Comparison of ENCODE assay signal across 19 cellular contexts in the genomic region with DNA sequence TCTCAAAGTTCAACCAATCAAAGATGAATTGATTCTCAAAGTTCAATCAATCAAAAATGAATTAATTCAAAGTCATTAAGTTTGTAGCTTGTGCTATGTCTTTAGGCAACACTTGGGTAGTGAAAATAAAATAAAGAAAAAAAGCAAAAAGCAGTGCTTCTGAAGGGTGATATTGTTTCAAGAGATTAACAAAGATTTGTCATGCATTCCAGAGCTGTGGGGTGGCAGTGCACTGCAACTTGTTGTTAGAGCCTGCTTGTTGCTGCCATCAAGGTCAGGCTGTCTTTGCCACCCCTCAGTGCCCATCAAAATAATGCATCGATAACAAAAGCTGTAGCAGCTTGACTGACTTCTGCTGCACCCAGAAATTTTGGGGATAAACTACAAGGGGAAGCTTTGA.
A peak's percentile ranks its signal among the peaks of the same experiment; 100 is the strongest.
DNase-seq lines count a peak whose midpoint lies in the region; ATAC-seq, FAIRE-seq and TF ChIP-seq lines count a peak whose summit lies in the region.
"Had no signal": no experiment of that assay in that cellular context is flagged by ENCODE, and none has a peak within 500 bp of the region (broad histone marks: within the 10 kb centered on the region; RNA-seq: fewer than 3 reads in every experiment).

No MANE protein-coding gene starts in this region.

- H3K4me3 Mint-ChIP-seq in natural killer cell treated with Interleukin-12 subunit alpha and Interleukin-12 subunit beta and Interleukin-15 and Interleukin-18, amount 100 ng/mL, for 72 hours: no peak overlapping the region
- H3K4me3 Mint-ChIP-seq in activated naive CD8-positive, alpha-beta T cell treated with anti-CD3 and anti-CD28 coated beads for 36 hours: no peak overlapping the region
- H3K4me3 Mint-ChIP-seq: activated CD4-positive, alpha-beta memory T cell treated with anti-CD3 and anti-CD28 coated beads for 36 hours; activated naive CD4-positive, alpha-beta T cell treated with anti-CD3 and anti-CD28 coated beads, Interleukin-2, amount 10 ng/mL, durations not matched to agents 7 days and 5 days; activated T-cell treated with anti-CD3 and anti-CD28 coated beads, Interleukin-2, amount 50 U/mL, for 24 hours had no signal

- no peaks in the 10 kb centered on the region for H3K9me2 ChIP-seq in hepatocyte (replicated peaks; ENCODE audit: insufficient read depth)

- H3K36me3 Mint-ChIP-seq in natural killer cell treated with Interleukin-12 subunit alpha and Interleukin-12 subunit beta and Interleukin-15 and Interleukin-18, amount 100 ng/mL, for 72 hours: no peaks in the 10 kb centered on the region
- H3K36me3 Mint-ChIP-seq in activated naive CD8-positive, alpha-beta T cell treated with anti-CD3 and anti-CD28 coated beads for 36 hours: no peaks in the 10 kb centered on the region
- H3K36me3 Mint-ChIP-seq: activated CD4-positive, alpha-beta memory T cell treated with anti-CD3 and anti-CD28 coated beads for 36 hours; activated naive CD4-positive, alpha-beta T cell treated with anti-CD3 and anti-CD28 coated beads, Interleukin-2, amount 10 ng/mL, durations not matched to agents 7 days and 5 days had no signal

- no peaks in the 10 kb centered on the region for H3K79me2 ChIP-seq in osteoblast (ENCODE audit: insufficient read depth, low read length)
- H3K79me2 ChIP-seq in hepatocyte: no peaks in the 10 kb centered on the region

- H3K36me3 ChIP-seq in RWPE2 (ENCODE audit: low read depth): no peaks in the 10 kb centered on the region
- H3K36me3 ChIP-seq in osteoblast (ENCODE audit: insufficient read depth, low read length): no peaks in the 10 kb centered on the region
- H3K36me3 ChIP-seq in hepatocyte (replicated peaks; ENCODE audit: insufficient read depth, low read depth): no peaks in the 10 kb centered on the region
- H3K36me3 ChIP-seq: left ventricle myocardium inferior had no signal

- H3K9me3 Mint-ChIP-seq in natural killer cell treated with Interleukin-12 subunit alpha and Interleukin-12 subunit beta and Interleukin-15 and Interleukin-18, amount 100 ng/mL, for 72 hours: no peaks in the 10 kb centered on the region
- no peaks in the 10 kb centered on the region for H3K9me3 Mint-ChIP-seq in activated naive CD8-positive, alpha-beta T cell treated with anti-CD3 and anti-CD28 coated beads for 36 hours
- H3K9me3 Mint-ChIP-seq: activated CD4-positive, alpha-beta memory T cell treated with anti-CD3 and anti-CD28 coated beads for 36 hours; activated naive CD4-positive, alpha-beta T cell treated with anti-CD3 and anti-CD28 coated beads, Interleukin-2, amount 10 ng/mL, durations not matched to agents 7 days and 5 days; activated T-cell treated with anti-CD3 and anti-CD28 coated beads, Interleukin-2, amount 50 U/mL, for 24 hours had no signal

- H4K20me1 ChIP-seq in osteoblast (ENCODE audit: insufficient read depth, low read length) (no peaks in the 10 kb centered on the region), hepatocyte (ENCODE audit: insufficient read depth, poor library complexity, severe bottlenecking) (no peaks in the 10 kb centered on the region)

- peaks cover 4% of the 10 kb centered on the region for H3K27me3 ChIP-seq in RWPE2 (ENCODE audit: insufficient read depth, poor library complexity, severe bottlenecking)
- H3K27me3 ChIP-seq in osteoblast (ENCODE audit: insufficient read depth, low read length): peaks cover 4% of the 10 kb centered on the region
- H3K27me3 ChIP-seq in hepatocyte: peaks cover 3% of the 10 kb centered on the region

- H3K4me2 ChIP-seq in osteoblast (ENCODE audit: insufficient read depth, low read length) (no peak overlapping the region), hepatocyte (no peak overlapping the region)

- 82% methylated on average over 1 of the region's 1 CpG for WGBS in hepatocyte (ENCODE audit: low lambda C conversion rate, missing lambda C conversion rate)

- TF ChIP-seq CTCF in RWPE2 (IDR thresholded peaks at IDR 0.05; ENCODE audit: poor library complexity, severe bottlenecking): no peak
- TF ChIP-seq CTCF in epithelial cell of esophagus (IDR thresholded peaks at IDR 0.05; ENCODE audit: insufficient read depth, low read depth, low read length, missing control alignments): no peak
- TF ChIP-seq CTCF in osteoblast (IDR thresholded peaks at IDR 0.05; ENCODE audit: extremely low read depth, low read depth, low read length): no peak
- no peak for TF ChIP-seq CTCF in hepatocyte (IDR thresholded peaks at IDR 0.05; ENCODE audit: poor library complexity)

- H2AFZ ChIP-seq in osteoblast (ENCODE audit: low read length) (no peak overlapping the region), hepatocyte (no peak overlapping the region)

- H3K4me3 ChIP-seq in RWPE2 (ENCODE audit: severe bottlenecking) (no peak overlapping the region), epithelial cell of esophagus (ENCODE audit: low read length) (no peak overlapping the region), osteoblast (ENCODE audit: insufficient read depth, low read length) (no peak overlapping the region), hepatocyte (no peak overlapping the region)
- H3K4me3 ChIP-seq: left ventricle myocardium inferior had no signal

- FAIRE-seq in RCC 7860 (lab: Jason Lieb, UNC): no peak
- FAIRE-seq: colon, endometrium, urothelium cell line had no signal

- H3K9me3 ChIP-seq in RWPE2 (ENCODE audit: severe bottlenecking) (no peaks in the 10 kb centered on the region), osteoblast (ENCODE audit: low read depth, low read length) (no peaks in the 10 kb centered on the region), hepatocyte (ENCODE audit: low read depth) (no peaks in the 10 kb centered on the region)
- H3K9me3 ChIP-seq: left ventricle myocardium inferior had no signal

- DNase-seq in ELR (ENCODE audit: low read depth) (peak; percentile 56), RWPE2 (ENCODE audit: low spot score) (no peak), epithelial cell of esophagus (ENCODE audit: low read depth) (peak; percentile 56), osteoblast (ENCODE audit: insufficient read length, low spot score, missing footprints) (peak; percentile 64), RCC 7860 (ENCODE audit: low spot score) (no peak), hepatocyte (ENCODE audit: low spot score) (no peak)
- no peak for DNase-seq in natural killer cell treated with Interleukin-12 subunit alpha and Interleukin-12 subunit beta and Interleukin-15 and Interleukin-18, amount 100 ng/mL, for 72 hours (ENCODE audit: low spot score)
- no peak for DNase-seq in activated naive CD8-positive, alpha-beta T cell treated with anti-CD3 and anti-CD28 coated beads for 36 hours
- DNase-seq: activated CD4-positive, alpha-beta memory T cell treated with anti-CD3 and anti-CD28 coated beads for 36 hours; activated naive CD4-positive, alpha-beta T cell treated with anti-CD3 and anti-CD28 coated beads, Interleukin-2, amount 10 ng/mL, durations not matched to agents 7 days and 5 days; activated T-cell treated with anti-CD3 and anti-CD28 coated beads, Interleukin-2, amount 50 U/mL, for 24 hours; COR-L47; left ventricle myocardium inferior; NCI-H1694; NCI-H446; NK-92 treated with Interleukin-12 subunit alpha and Interleukin-12 subunit beta, amount 100 ng/mL, for 24 hours had no signal

- H3K27ac ChIP-seq in RWPE2 (ENCODE audit: poor library complexity, severe bottlenecking) (no peak overlapping the region), osteoblast (ENCODE audit: low read depth, low read length) (no peak overlapping the region), hepatocyte (no peak overlapping the region)
- H3K27ac ChIP-seq: left ventricle myocardium inferior had no signal

- peaks cover 4 to 5% of the 10 kb centered on the region in 2 donors for H3K4me1 Mint-ChIP-seq in natural killer cell treated with Interleukin-12 subunit alpha and Interleukin-12 subunit beta and Interleukin-15 and Interleukin-18, amount 100 ng/mL, for 72 hours (ENCODE audit: low read depth in 2 of 2)
- H3K4me1 Mint-ChIP-seq in activated naive CD8-positive, alpha-beta T cell treated with anti-CD3 and anti-CD28 coated beads for 36 hours: peaks cover 9% of the 10 kb centered on the region
- H3K4me1 Mint-ChIP-seq: activated naive CD4-positive, alpha-beta T cell treated with anti-CD3 and anti-CD28 coated beads, Interleukin-2, amount 10 ng/mL, durations not matched to agents 7 days and 5 days had no signal

- peak; percentile 76; the same call in 2 of the 3 replicates for ATAC-seq in RWPE2 (ENCODE audit: low read depth)
- ATAC-seq in natural killer cell treated with Interleukin-12 subunit alpha and Interleukin-12 subunit beta and Interleukin-15 and Interleukin-18, amount 100 ng/mL, for 72 hours: no peak

- no peak overlapping the region for H3K27ac Mint-ChIP-seq in natural killer cell treated with Interleukin-12 subunit alpha and Interleukin-12 subunit beta and Interleukin-15 and Interleukin-18, amount 100 ng/mL, for 72 hours
- H3K27ac Mint-ChIP-seq in activated naive CD8-positive, alpha-beta T cell treated with anti-CD3 and anti-CD28 coated beads for 36 hours: no peak overlapping the region
- H3K27ac Mint-ChIP-seq: activated CD4-positive, alpha-beta memory T cell treated with anti-CD3 and anti-CD28 coated beads for 36 hours; activated naive CD4-positive, alpha-beta T cell treated with anti-CD3 and anti-CD28 coated beads, Interleukin-2, amount 10 ng/mL, durations not matched to agents 7 days and 5 days; activated T-cell treated with anti-CD3 and anti-CD28 coated beads, Interleukin-2, amount 50 U/mL, for 24 hours had no signal

- H3K4me1 ChIP-seq in RWPE2 (ENCODE audit: insufficient read depth, poor library complexity, severe bottlenecking): no peaks in the 10 kb centered on the region
- peaks cover 3% of the 10 kb centered on the region for H3K4me1 ChIP-seq in osteoblast (ENCODE audit: insufficient read depth, low read length)
- no peaks in the 10 kb centered on the region for H3K4me1 ChIP-seq in hepatocyte (ENCODE audit: insufficient read depth)
- H3K4me1 ChIP-seq: left ventricle myocardium inferior had no signal

- H3K27me3 Mint-ChIP-seq in natural killer cell treated with Interleukin-12 subunit alpha and Interleukin-12 subunit beta and Interleukin-15 and Interleukin-18, amount 100 ng/mL, for 72 hours: peaks cover 8 to 9% of the 10 kb centered on the region in 2 donors
- peaks cover 12% of the 10 kb centered on the region for H3K27me3 Mint-ChIP-seq in activated naive CD8-positive, alpha-beta T cell treated with anti-CD3 and anti-CD28 coated beads for 36 hours
- H3K27me3 Mint-ChIP-seq: activated naive CD4-positive, alpha-beta T cell treated with anti-CD3 and anti-CD28 coated beads, Interleukin-2, amount 10 ng/mL, durations not matched to agents 7 days and 5 days had no signal

Comparison
In these comparisons a context has a peak if more than half of its experiments do, and no peak if none do; other contexts are left out.
1. DNase-seq: peak in ELR (single experiment), epithelial cell of esophagus (single experiment) and osteoblast (single experiment); none in RWPE2 (single experiment), RCC 7860 (single experiment), natural killer cell treated with Interleukin-12 subunit alpha and Interleukin-12 subunit beta and Interleukin-15 and Interleukin-18, amount 100 ng/mL, for 72 hours (single experiment), hepatocyte (single experiment) and activated naive CD8-positive, alpha-beta T cell treated with anti-CD3 and anti-CD28 coated beads for 36 hours (single experiment).